In the genomic region with DNA sequence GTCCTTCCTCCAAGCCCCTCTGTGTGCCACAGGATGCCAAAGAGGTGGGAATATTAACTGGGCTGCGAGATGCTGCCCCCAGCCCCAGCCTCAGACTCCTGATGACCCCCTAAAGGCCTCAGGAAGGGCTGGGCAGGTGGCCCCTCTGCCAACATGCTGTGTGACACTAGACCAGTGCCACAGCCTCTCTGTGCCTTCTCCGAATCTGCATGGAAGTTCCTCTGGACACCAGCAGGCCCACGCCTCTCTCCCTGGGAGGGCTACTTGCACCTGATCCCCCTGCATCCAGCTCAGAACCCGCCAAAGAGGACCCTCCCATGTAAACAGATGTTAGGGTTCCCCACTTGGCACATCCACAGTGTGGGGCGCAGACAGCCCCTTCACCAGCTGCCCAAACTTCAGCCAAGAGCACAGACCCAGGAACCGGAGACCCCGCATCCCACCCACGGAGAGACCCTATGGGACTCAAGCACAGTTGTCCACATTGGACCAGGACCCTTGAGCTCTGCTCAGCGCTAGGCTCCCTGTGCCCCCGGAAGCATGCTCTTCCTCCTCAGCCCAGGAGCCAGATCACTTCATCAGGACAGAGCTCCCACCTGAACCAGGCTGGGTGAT, we compare ENCODE assay signal across 15 cellular contexts.
DNase-seq lines count a peak whose midpoint lies in the region; ATAC-seq and TF ChIP-seq lines count a peak whose summit lies in the region.
"Had no signal": no experiment of that assay in that cellular context is flagged by ENCODE, and none has a peak within 500 bp of the region (broad histone marks: within the 10 kb centered on the region; RNA-seq: fewer than 3 reads in every experiment).

No MANE protein-coding gene starts in this region.

- H3K4me3 ChIP-seq in BE2C (ENCODE audit: low read depth, low read length) (peak overlapping the region; percentile 4; the same call in 1 of the 2 replicates), gastroesophageal sphincter (no peak overlapping the region)
- H3K4me3 ChIP-seq: BLaER1, GM23248 had no signal

- WGBS in gastroesophageal sphincter (ENCODE audit: low coverage in 1 of 2), 2 donors, result 60% methylated on average over 1 of the region's 10 CpGs; no CpG with 5 or more reads in 1 of the 2 donors

- intact Hi-C loops in posterior vena cava (cut with DNase I), result no loop called here

- no peak for ATAC-seq in activated T-helper 17 cell treated with anti-CD3 and anti-CD28 coated beads, Interleukin-2, amount 50 U/mL, for 72 hours (replicated peaks)
- no peak for ATAC-seq in gastroesophageal sphincter
- ATAC-seq in HG03469 (IDR thresholded peaks at IDR 0.05; ENCODE audit: unreplicated experiment), result no peak
- ATAC-seq: Panc1 had no signal

- peak overlapping the region; percentile 42 for H3K27ac Mint-ChIP-seq in activated T-helper 17 cell treated with anti-CD3 and anti-CD28 coated beads, Interleukin-2, amount 50 U/mL, for 72 hours

- H3K36me3 ChIP-seq in BE2C (no peaks in the 10 kb centered on the region), gastroesophageal sphincter (no peaks in the 10 kb centered on the region)
- H3K36me3 ChIP-seq: BLaER1 had no signal

- peak overlapping the region in 3 of 4 donors; percentile 42 to 67 (median 53) for H3K27ac ChIP-seq in gastroesophageal sphincter
- H3K27ac ChIP-seq: BLaER1, GM23248 had no signal

- TF ChIP-seq POLR2A in gastroesophageal sphincter (IDR thresholded peaks at IDR 0.05), result no peak

- H3K9me3 Mint-ChIP-seq in activated T-helper 17 cell treated with anti-CD3 and anti-CD28 coated beads, Interleukin-2, amount 50 U/mL, for 72 hours, result no peaks in the 10 kb centered on the region

- H3K9me3 ChIP-seq in BE2C, result no peaks in the 10 kb centered on the region
- no peaks in the 10 kb centered on the region for H3K9me3 ChIP-seq in gastroesophageal sphincter
- H3K9me3 ChIP-seq: BLaER1 had no signal

- H3K4me3 Mint-ChIP-seq in activated T-helper 17 cell treated with anti-CD3 and anti-CD28 coated beads, Interleukin-2, amount 50 U/mL, for 72 hours, result peak overlapping the region; percentile 42

- H3K27me3 ChIP-seq in BE2C (no peaks in the 10 kb centered on the region), gastroesophageal sphincter (peaks cover 80% of the 10 kb centered on the region)

- TF ChIP-seq EP300 in gastroesophageal sphincter (IDR thresholded peaks at IDR 0.05), result no peak

- no peaks in the 10 kb centered on the region for H3K36me3 Mint-ChIP-seq in activated T-helper 17 cell treated with anti-CD3 and anti-CD28 coated beads, Interleukin-2, amount 50 U/mL, for 72 hours (ENCODE audit: low read depth)

- TF ChIP-seq CTCF in BE2C (IDR thresholded peaks at IDR 0.05; ENCODE audit: low read depth, low read length) (no peak), gastroesophageal sphincter (IDR thresholded peaks at IDR 0.05) (no peak)

- DNase-seq in BE2C, result no peak
- peak; percentile 67 for DNase-seq in posterior vena cava (ENCODE audit: low spot score)
- no peak for DNase-seq in activated T-cell treated with anti-CD3 and anti-CD28 coated beads, Interleukin-2, amount 50 U/mL, for 48 hours
- no peak for DNase-seq in RPMI8226
- DNase-seq: GF-D8, GM23248, NCI-H1048, NCI-H2107, NCI-H345, SHP77 had no signal

- H3K4me1 Mint-ChIP-seq in activated T-helper 17 cell treated with anti-CD3 and anti-CD28 coated beads, Interleukin-2, amount 50 U/mL, for 72 hours, result peaks cover 22% of the 10 kb centered on the region

- H3K4me1 ChIP-seq in BE2C (peaks cover 56% of the 10 kb centered on the region), gastroesophageal sphincter (peaks cover 0 to 33% (median 1%) of the 10 kb centered on the region in 3 donors)

- H3K27me3 Mint-ChIP-seq in activated T-helper 17 cell treated with anti-CD3 and anti-CD28 coated beads, Interleukin-2, amount 50 U/mL, for 72 hours, result peaks cover 20% of the 10 kb centered on the region
